ENCODE assay signal across 12 cellular contexts in the genomic region with DNA sequence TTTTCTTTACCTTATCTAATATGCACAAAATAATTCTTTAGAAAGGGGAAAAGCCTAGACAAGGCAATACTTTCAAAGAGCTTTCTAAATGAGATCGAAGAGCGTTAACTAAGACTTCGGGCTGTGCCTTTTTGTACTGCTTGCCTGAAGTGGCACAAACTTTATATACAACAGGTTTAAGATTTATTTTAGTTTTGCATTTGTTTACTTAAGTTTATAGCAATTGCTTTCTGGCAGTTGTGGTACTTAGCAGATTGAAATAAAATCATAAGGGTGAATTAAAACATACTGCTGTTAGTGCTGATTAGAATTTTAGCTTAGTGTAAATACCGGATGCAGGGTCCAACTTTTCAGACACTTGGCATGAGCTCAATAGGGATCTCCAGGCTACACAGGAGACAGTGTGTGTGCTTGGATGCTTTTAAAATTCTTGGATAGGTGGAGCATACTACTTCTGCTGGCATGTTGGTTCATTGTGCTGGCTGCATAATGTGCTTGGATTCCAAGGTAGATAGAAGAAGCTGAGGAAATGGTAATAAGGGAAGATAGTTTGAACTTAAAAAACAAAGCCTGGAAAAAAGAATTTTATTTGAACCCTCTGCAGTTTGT.
A peak's percentile ranks its signal among the peaks of the same experiment; 100 is the strongest.
DNase-seq lines count a peak whose midpoint lies in the region; ATAC-seq lines count a peak whose summit lies in the region.
"Had no signal": no experiment of that assay in that cellular context is flagged by ENCODE, and none has a peak within 500 bp of the region (broad histone marks: within the 10 kb centered on the region; RNA-seq: fewer than 3 reads in every experiment).

No MANE protein-coding gene starts in this region.

- ATAC-seq in left lobe of liver = peak; percentile 45
- ATAC-seq: natural killer cell had no signal

- no peaks in the 10 kb centered on the region for H3K27me3 ChIP-seq in stomach smooth muscle (ENCODE audit: control insufficient read depth in 1 of 2, insufficient read depth in 2 of 2, low read length in 2 of 2)

- peak; percentile 55 for DNase-seq in NCI-H2029 (lab: John Stamatoyannopoulos, UW)
- peak; percentile 23 for DNase-seq in cerebellum (ENCODE audit: low spot score)
- no peak for DNase-seq in left lobe of liver (ENCODE audit: low spot score)
- DNase-seq in dermis blood vessel endothelial cell = no peak
- no peak for DNase-seq in mesenteric fat pad (ENCODE audit: low spot score)
- no peak for DNase-seq in inferior parietal cortex (ENCODE audit: extremely low spot score)
- no peak for DNase-seq in RPMI8226
- DNase-seq: activated CD4-positive, alpha-beta T cell treated with anti-CD3 and anti-CD28 coated beads, Interleukin-2, amount 10 ng/mL, durations not matched to agents 24 days and 14 days; CD4-positive, CD25-positive, alpha-beta regulatory T cell; natural killer cell; PC-9 had no signal

- peaks cover 13% of the 10 kb centered on the region for H3K4me1 ChIP-seq in stomach smooth muscle (ENCODE audit: control insufficient read depth, insufficient read depth, low read length)

- H3K36me3 ChIP-seq in stomach smooth muscle (ENCODE audit: control insufficient read depth in 2 of 2, insufficient read depth in 2 of 2, low read length in 2 of 2) = no peaks in the 10 kb centered on the region

- peak overlapping the region; percentile 50 for H3K27ac ChIP-seq in stomach smooth muscle (ENCODE audit: low read length)
- H3K27ac ChIP-seq: PC-9 had no signal

- H3K9me3 ChIP-seq in stomach smooth muscle (ENCODE audit: control insufficient read depth in 2 of 2, low read length in 2 of 2) = no peaks in the 10 kb centered on the region

- H3K9ac ChIP-seq in stomach smooth muscle (ENCODE audit: low read length in 2 of 2) = peak overlapping the region in 1 of 2 donors; percentile 56

- H3K4me3 ChIP-seq in stomach smooth muscle (ENCODE audit: low read length in 2 of 2) = peak overlapping the region; percentile 49 to 58
- H3K4me3 ChIP-seq: PC-9 had no signal

Comparison
In these comparisons a context has a peak if more than half of its experiments do, and no peak if none do; other contexts are left out.
1. DNase-seq: peak in NCI-H2029 (single experiment) and cerebellum (single experiment); none in left lobe of liver (single experiment), dermis blood vessel endothelial cell (single experiment), mesenteric fat pad (single experiment), inferior parietal cortex (single experiment) and RPMI8226 (single experiment).